ENCODE assay signal across 8 cellular contexts in genomic region chr22:17084554-17085276, GRCh38. TPM values are rescaled to one million over a fixed set of nuclear protein-coding genes. Genes with fewer than 3 reads are reported as not detected.
DNase-seq lines count a peak whose midpoint lies in the region; ATAC-seq and TF ChIP-seq lines count a peak whose summit lies in the region.

IL17RA (plus strand) TSS chr22:17085000; CDS start chr22:17085092, 92 bp downstream.

- H3K36me3 ChIP-seq in CD4-positive, alpha-beta memory T cell (ENCODE audit: insufficient read depth, low read length): no peaks in the 10 kb centered on the region

- intact Hi-C loops in CD4-positive, alpha-beta memory T cell (cut with micrococcal nuclease): loop anchor here (1.0 to 5.0 kb wide), 6 partner anchors 9 to 554 kb away; partner anchors contain the start of genes ADA2, BCL2L13, HDHD5 and TMEM121B

- H3K9me3 ChIP-seq in CD4-positive, alpha-beta memory T cell (ENCODE audit: control insufficient read depth in 1 of 2, low read length in 2 of 2): no peaks in the 10 kb centered on the region

- H3K9me3 Mint-ChIP-seq in CD4-positive, alpha-beta memory T cell: peaks cover 0 to 2% (median 0%) of the 10 kb centered on the region in 8 donors

- POLR2A ChIA-PET in CD4-positive, alpha-beta memory T cell (lab: Charles Lee; ENCODE audit: partially characterized antibody): interaction anchor here (0.6 to 6.1 kb wide), 11 partner anchors 10 to 283 kb away, joined by 3 to 75 read pairs (median 5); partner anchors contain the start of genes ADA2 and HDHD5

- peaks cover 29 to 50% (median 41%) of the 10 kb centered on the region in 4 donors for H3K4me1 Mint-ChIP-seq in CD4-positive, alpha-beta memory T cell

- peak within 1 kb of the TSS; percentile 58 to 86 for H3K4me3 ChIP-seq in CD4-positive, alpha-beta memory T cell (ENCODE audit: low read length in 2 of 2)
- peak within 1 kb of the TSS; percentile 80 for H3K4me3 ChIP-seq in HL-60 (replicated peaks; ENCODE audit: insufficient read depth, low read length)

- no peaks in the 10 kb centered on the region for H3K27me3 ChIP-seq in CD4-positive, alpha-beta memory T cell (ENCODE audit: insufficient read depth, low read length)
- no peaks in the 10 kb centered on the region for H3K27me3 ChIP-seq in HL-60 (ENCODE audit: insufficient read depth, poor library complexity, severe bottlenecking)

- no peak for TF ChIP-seq CTCF in HL-60 (IDR thresholded peaks at IDR 0.05; ENCODE audit: insufficient read depth, low read length)

- peak; percentile 92 to 97 (median 94) for DNase-seq in CD4-positive, alpha-beta memory T cell
- DNase-seq in HL-60 (ENCODE audit: low read depth in 1 of 2, low spot score in 1 of 2): peak; percentile 90 to 95
- peak; percentile 75 for DNase-seq in NK-92 treated with Interleukin-12 subunit alpha and Interleukin-12 subunit beta, amount 100 ng/mL, for 24 hours (lab: John Stamatoyannopoulos, UW)
- peak; percentile 68 for DNase-seq in activated CD8-positive, alpha-beta memory T cell treated with anti-CD3 and anti-CD28 coated beads, Interleukin-2, amount 50 U/mL, for 1 hour (ENCODE audit: extremely low read depth)
- peak; percentile 96 for DNase-seq in mesenteric fat pad (ENCODE audit: low spot score)
- peak; percentile 89 for DNase-seq in stimulated activated CD8-positive, alpha-beta memory T cell treated with anti-CD3 and anti-CD28 coated beads, Interleukin-15, amount 100 ng/mL, for 1 hour (ENCODE audit: low read depth)

- no peaks in the 10 kb centered on the region for H3K27me3 Mint-ChIP-seq in CD4-positive, alpha-beta memory T cell

- H3K4me3 Mint-ChIP-seq in CD4-positive, alpha-beta memory T cell: peak within 1 kb of the TSS; percentile 88 to 99 (median 96)

- peaks cover 47% of the 10 kb centered on the region for H3K4me1 ChIP-seq in CD4-positive, alpha-beta memory T cell (ENCODE audit: insufficient read depth, low read length)

- peak within 1 kb of the TSS; percentile 86 for H3K27ac ChIP-seq in CD4-positive, alpha-beta memory T cell (ENCODE audit: low read depth, low read length)
- H3K27ac ChIP-seq in HL-60 (replicated peaks): peak within 1 kb of the TSS; percentile 94

- H3K27ac Mint-ChIP-seq in CD4-positive, alpha-beta memory T cell: peak within 1 kb of the TSS; percentile 93 to 97 (median 95)

- in situ Hi-C loops in endometrial microvascular endothelial cells (cut with HindIII; ENCODE audit: inconsistent ontology term, low pct_unique_long_range_greater_than_20kb, low sequenced_read_pairs): no loop called here

- CTCF ChIA-PET in CD4-positive, alpha-beta memory T cell (lab: Charles Lee; ENCODE audit: partially characterized antibody): interaction anchor here (0.6 to 2.8 kb wide), 3 partner anchors 11 to 87 kb away, joined by 3 to 15 read pairs (median 4); no protein-coding TSS in a partner anchor

- peaks cover 0 to 15% of the 10 kb centered on the region in 2 donors for H3K36me3 Mint-ChIP-seq in CD4-positive, alpha-beta memory T cell

- ATAC-seq in GM19455 (IDR thresholded peaks at IDR 0.05; ENCODE audit: unreplicated experiment): peak; percentile 90

RNA-seq across cellular contexts. Expression of gene IL17RA, which starts in this region (rescaled TPM):
- 10 to 100 TPM; 71.6 to 77.2 TPM for total RNA-seq in CD4-positive, alpha-beta memory T cell
- 10 to 100 TPM; 19.8 to 39.9 TPM for polyA plus RNA-seq in CD4-positive, alpha-beta memory T cell
- total RNA-seq in endometrial microvascular endothelial cells (ENCODE audit: inconsistent ontology term) (10.0 TPM), mesenteric fat pad (38.2 TPM)

Comparison
In these comparisons a context has a peak if more than half of its experiments do, and no peak if none do; other contexts are left out.
1. Peak in every context shown above with its lines: DNase-seq, ATAC-seq, H3K4me3 ChIP-seq and H3K27ac ChIP-seq.